In genomic region chrX:100659431-100660137, GRCh38 we compare ENCODE assay signal across 1 cellular context.
TF ChIP-seq lines count a peak whose summit lies in the region.

No MANE protein-coding gene starts in this region.

TF ChIP-seq in WTC11, 78 proteins besides CTCF, POLR2A, EP300 and RAD21 (continued from another document):
- TF ChIP-seq AFF4 (CRISPR knock-in tag; IDR thresholded peaks at IDR 0.05; ENCODE audit: borderline replicate concordance) (no peak), ATF1 (CRISPR knock-in tag; IDR thresholded peaks at IDR 0.05) (no peak), PREB (CRISPR knock-in tag; IDR thresholded peaks at IDR 0.05; ENCODE audit: borderline replicate concordance) (no peak), ZNF121 (CRISPR knock-in tag; IDR thresholded peaks at IDR 0.05) (no peak), KAT7 (CRISPR knock-in tag; IDR thresholded peaks at IDR 0.05; ENCODE audit: borderline replicate concordance) (no peak), TEAD4 (CRISPR knock-in tag; IDR thresholded peaks at IDR 0.05) (no peak)
